1 cellular context compared by ENCODE assay signal in genomic region chr9:9862412-9862811, GRCh38.
TF ChIP-seq lines count a peak whose summit lies in the region.

No MANE protein-coding gene starts in this region.

TF ChIP-seq in SK-N-SH treated with all-trans-retinoic acid at 6 μM for 48 hours, 23 proteins besides CTCF, POLR2A, EP300 and RAD21 (continued from another document):
- TF ChIP-seq CSRNP3 (CRISPR knock-in tag; IDR thresholded peaks at IDR 0.05) (no peak), ISL1 (CRISPR knock-in tag; IDR thresholded peaks at IDR 0.05) (no peak), TSHZ2 (CRISPR knock-in tag; IDR thresholded peaks at IDR 0.05) (no peak), OSR1 (CRISPR knock-in tag; IDR thresholded peaks at IDR 0.05) (no peak), TCF4 (CRISPR knock-in tag; IDR thresholded peaks at IDR 0.05; ENCODE audit: borderline replicate concordance) (no peak)
